Comparison of ENCODE assay signal across 1 cellular context in genomic region chr15:26082069-26082832, GRCh38.
A peak's percentile ranks its signal among the peaks of the same experiment; 100 is the strongest.
TF ChIP-seq lines count a peak whose summit lies in the region.

No MANE protein-coding gene starts in this region.

TF ChIP-seq in WTC11, 78 proteins besides CTCF, POLR2A, EP300 and RAD21 (continued from another document):
- peak; percentile 69 for TF ChIP-seq MAX (CRISPR knock-in tag; IDR thresholded peaks at IDR 0.05)
